ENCODE assay signal across 20 cellular contexts in genomic region chr3:46850468-46850780, GRCh38. TPM values are rescaled to one million over a fixed set of nuclear protein-coding genes. Genes with fewer than 3 reads are reported as not detected.
"Had no signal": no experiment of that assay in that cellular context is flagged by ENCODE, and none has a peak within 500 bp of the region (broad histone marks: within the 10 kb centered on the region; RNA-seq: fewer than 3 reads in every experiment).

No MANE protein-coding gene starts in this region.

- ATAC-seq: pancreas, psoas muscle, sciatic nerve had no signal

- H3K36me3 ChIP-seq: pancreas had no signal

- H3K9me3 ChIP-seq: heart left ventricle, pancreas, psoas muscle had no signal

- H3K27me3 ChIP-seq: dorsolateral prefrontal cortex, heart left ventricle, pancreas had no signal

- H3K4me3 Mint-ChIP-seq: central memory CD8-positive, alpha-beta T cell; naive B cell; nephron progenitor cell; type B pancreatic cell had no signal

- H3K27ac ChIP-seq: dorsolateral prefrontal cortex, pancreas, psoas muscle had no signal

- H3K36me3 Mint-ChIP-seq: naive B cell, type B pancreatic cell had no signal

- H3K4me3 ChIP-seq: dorsolateral prefrontal cortex, heart left ventricle, pancreas, psoas muscle, skin epidermis had no signal

- H3K27me3 Mint-ChIP-seq: central memory CD8-positive, alpha-beta T cell; naive B cell; type B pancreatic cell had no signal

- H3K9me3 Mint-ChIP-seq: central memory CD8-positive, alpha-beta T cell; naive B cell; nephron progenitor cell; type B pancreatic cell had no signal

- DNase-seq: cortex of kidney; effector CD8-positive, alpha-beta T cell; mesendoderm; naive B cell; nephron progenitor cell; nucleus accumbens; retina; stimulated activated CD4-positive, alpha-beta T cell treated with anti-CD3 and anti-CD28 coated beads, Interleukin-12 subunit alpha, Interleukin-12 subunit beta, amount 100 ng/mL, for 4 hours; stimulated activated naive CD4-positive, alpha-beta T cell had no signal

- H3K27ac Mint-ChIP-seq: nephron progenitor cell, type B pancreatic cell had no signal

RNA-seq across cellular contexts. Expression of gene MYL3, which starts 12.8 kb away (rescaled TPM):
- total RNA-seq: frontal cortex, glomerular endothelial cell, lung microvascular endothelial cell had no signal

RNA-seq across cellular contexts. Expression of gene PTH1R, which starts 27.1 kb away (rescaled TPM):
- total RNA-seq: glomerular endothelial cell had no signal
